ENCODE assay signal across 1 cellular context in genomic region chr7:44267178-44267577, GRCh38.
TF ChIP-seq lines count a peak whose summit lies in the region.

No MANE protein-coding gene starts in this region.

TF ChIP-seq in SK-N-SH, 30 proteins besides CTCF, POLR2A, EP300 and RAD21 (continued from another document):
- TF ChIP-seq, protein P1, sequence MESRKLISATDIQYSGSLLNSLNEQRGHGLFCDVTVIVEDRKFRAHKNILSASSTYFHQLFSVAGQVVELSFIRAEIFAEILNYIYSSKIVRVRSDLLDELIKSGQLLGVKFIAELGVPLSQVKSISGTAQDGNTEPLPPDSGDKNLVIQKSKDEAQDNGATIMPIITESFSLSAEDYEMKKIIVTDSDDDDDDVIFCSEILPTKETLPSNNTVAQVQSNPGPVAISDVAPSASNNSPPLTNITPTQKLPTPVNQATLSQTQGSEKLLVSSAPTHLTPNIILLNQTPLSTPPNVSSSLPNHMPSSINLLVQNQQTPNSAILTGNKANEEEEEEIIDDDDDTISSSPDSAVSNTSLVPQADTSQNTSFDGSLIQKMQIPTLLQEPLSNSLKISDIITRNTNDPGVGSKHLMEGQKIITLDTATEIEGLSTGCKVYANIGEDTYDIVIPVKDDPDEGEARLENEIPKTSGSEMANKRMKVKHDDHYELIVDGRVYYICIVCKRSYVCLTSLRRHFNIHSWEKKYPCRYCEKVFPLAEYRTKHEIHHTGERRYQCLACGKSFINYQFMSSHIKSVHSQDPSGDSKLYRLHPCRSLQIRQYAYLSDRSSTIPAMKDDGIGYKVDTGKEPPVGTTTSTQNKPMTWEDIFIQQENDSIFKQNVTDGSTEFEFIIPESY (IDR thresholded peaks at IDR 0.05; ENCODE audit: borderline replicate concordance, low read depth), result no peak
